ENCODE assay signal across 8 cellular contexts in genomic region chr9:113401027-113401792, GRCh38. TPM values are rescaled to one million over a fixed set of nuclear protein-coding genes. Genes with fewer than 3 reads are reported as not detected.
A peak's percentile ranks its signal among the peaks of the same experiment; 100 is the strongest.
DNase-seq lines count a peak whose midpoint lies in the region; ATAC-seq and TF ChIP-seq lines count a peak whose summit lies in the region.

ALAD (minus strand) TSS chr9:113401284; CDS start chr9:113393559, 7,725 bp downstream.

- TF ChIP-seq CTCF in C4-2B (conservative IDR thresholded peaks at IDR 0.05) (peak; percentile 99), coronary artery (IDR thresholded peaks at IDR 0.05) (peak; percentile 86)

- peak within 1 kb of the TSS; percentile 91 for H3K4me3 ChIP-seq in coronary artery

- no peaks in the 10 kb centered on the region for H3K36me3 Mint-ChIP-seq in activated CD4-positive, alpha-beta T cell treated with anti-CD3 and anti-CD28 coated beads, Interleukin-2, amount 10 ng/mL, durations not matched to agents 24 days and 14 days (ENCODE audit: low read depth)

- H3K27ac ChIP-seq in C4-2B (peak within 1 kb of the TSS; percentile 39), coronary artery (peak within 1 kb of the TSS; percentile 65 to 84)

- ATAC-seq in GM19328 (IDR thresholded peaks at IDR 0.05; ENCODE audit: unreplicated experiment) (peak; percentile 100), HG03520 (IDR thresholded peaks at IDR 0.05; ENCODE audit: unreplicated experiment) (peak; percentile 98), left lobe of liver (peak; percentile 92)

- H3K27ac Mint-ChIP-seq in activated CD4-positive, alpha-beta T cell treated with anti-CD3 and anti-CD28 coated beads, Interleukin-2, amount 10 ng/mL, durations not matched to agents 24 days and 14 days, result peak within 1 kb of the TSS; percentile 90

- intact Hi-C loops in activated CD4-positive, alpha-beta T cell treated with anti-CD3 and anti-CD28 coated beads, Interleukin-2, amount 10 ng/mL, durations not matched to agents 24 days and 14 days (cut with micrococcal nuclease), result loop anchor here (1.0 to 2.0 kb wide), 10 partner anchors 9 to 257 kb away; partner anchors contain the start of genes C9orf43, CDC26, FKBP15 and HDHD3

- no peaks in the 10 kb centered on the region for H3K27me3 Mint-ChIP-seq in activated CD4-positive, alpha-beta T cell treated with anti-CD3 and anti-CD28 coated beads, Interleukin-2, amount 10 ng/mL, durations not matched to agents 24 days and 14 days

- no peaks in the 10 kb centered on the region for H3K9me3 Mint-ChIP-seq in activated CD4-positive, alpha-beta T cell treated with anti-CD3 and anti-CD28 coated beads, Interleukin-2, amount 10 ng/mL, durations not matched to agents 24 days and 14 days

- peak; percentile 85 for DNase-seq in NCI-H526 treated with DMSO at 0.1 percent for 48 hours (lab: John Stamatoyannopoulos, UW)
- DNase-seq in activated CD4-positive, alpha-beta T cell treated with anti-CD3 and anti-CD28 coated beads, Interleukin-2, amount 10 ng/mL, durations not matched to agents 24 days and 14 days, result peak; percentile 100
- peak; percentile 99 for DNase-seq in coronary artery (ENCODE audit: low spot score)
- peak; percentile 100 for DNase-seq in left lobe of liver (ENCODE audit: low spot score)
- peak; percentile 100 for DNase-seq in stimulated activated CD4-positive, alpha-beta T cell treated with anti-CD3 and anti-CD28 coated beads, Interleukin-2, amount 100 ng/mL, for 4 hours (ENCODE audit: low read depth)

- H3K4me1 Mint-ChIP-seq in activated CD4-positive, alpha-beta T cell treated with anti-CD3 and anti-CD28 coated beads, Interleukin-2, amount 10 ng/mL, durations not matched to agents 24 days and 14 days, result peaks cover 23% of the 10 kb centered on the region

- peak within 1 kb of the TSS; percentile 96 for H3K4me3 Mint-ChIP-seq in activated CD4-positive, alpha-beta T cell treated with anti-CD3 and anti-CD28 coated beads, Interleukin-2, amount 10 ng/mL, durations not matched to agents 24 days and 14 days

RNA-seq across cellular contexts. Expression of gene ALAD, which starts in this region (rescaled TPM):
- 23.5 and 24.9 TPM in 2 replicates for total RNA-seq in activated CD4-positive, alpha-beta T cell treated with anti-CD3 and anti-CD28 coated beads, Interleukin-2, amount 10 ng/mL, durations not matched to agents 24 days and 14 days
- total RNA-seq in left lobe of liver, result 152 TPM

Comparison
In these comparisons a context has a peak if more than half of its experiments do, and no peak if none do; other contexts are left out.
1. Peak in every context shown above with its lines: DNase-seq, ATAC-seq, H3K4me3 ChIP-seq and H3K27ac ChIP-seq.